In the genomic region with DNA sequence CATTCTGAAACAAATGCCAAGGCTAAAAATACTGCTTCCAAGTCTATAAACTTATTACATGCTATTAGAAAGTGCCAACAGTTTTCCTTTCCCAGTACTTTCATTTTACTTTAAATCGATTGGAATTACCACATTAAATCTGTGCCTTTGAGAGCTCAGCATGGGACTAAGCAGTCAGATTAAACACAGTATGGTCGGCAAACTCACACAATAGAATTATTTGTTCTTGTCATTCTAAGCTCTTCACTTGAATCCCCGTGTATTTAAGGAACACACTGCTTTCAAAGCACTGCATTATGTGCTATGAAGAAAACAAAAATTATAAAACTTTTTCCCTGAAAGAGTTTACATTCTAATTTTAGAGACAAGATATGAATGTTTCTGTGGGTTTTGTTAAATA, we compare ENCODE assay signal across 18 cellular contexts.
"Had no signal": no experiment of that assay in that cellular context is flagged by ENCODE, and none has a peak within 500 bp of the region (broad histone marks: within the 10 kb centered on the region; RNA-seq: fewer than 3 reads in every experiment).

No MANE protein-coding gene starts in this region.

- H3K4me1 Mint-ChIP-seq: activated naive CD4-positive, alpha-beta T cell treated with anti-CD3 and anti-CD28 coated beads, Interleukin-2, amount 50 U/mL, for 24 hours had no signal

- H3K4me1 ChIP-seq: adrenal gland, right atrium auricular region, suprapubic skin had no signal

- H3K9me3 Mint-ChIP-seq: activated naive CD4-positive, alpha-beta T cell treated with anti-CD3 and anti-CD28 coated beads, Interleukin-2, amount 50 U/mL, for 24 hours; stimulated activated naive CD8-positive, alpha-beta T cell treated with anti-CD3 and anti-CD28 coated beads, Interleukin-15, Interleukin-2, amounts not matched to agents 100 ng/mL and 50 ng/mL, for 24 hours had no signal

- H3K27ac Mint-ChIP-seq: activated CD8-positive, alpha-beta T cell treated with anti-CD3 and anti-CD28 coated beads, Interleukin-2, amount 10 ng/mL, durations not matched to agents 7 days and 5 days; activated naive CD4-positive, alpha-beta T cell treated with anti-CD3 and anti-CD28 coated beads, Interleukin-2, amount 50 U/mL, for 24 hours; naive thymus-derived CD4-positive, alpha-beta T cell; progenitor cell of endocrine pancreas; stimulated activated naive CD8-positive, alpha-beta T cell treated with anti-CD3 and anti-CD28 coated beads, Interleukin-15, Interleukin-2, amounts not matched to agents 100 ng/mL and 50 ng/mL, for 24 hours had no signal

- H3K27ac ChIP-seq: adrenal gland, esophagus muscularis mucosa, hepatocyte, right atrium auricular region, suprapubic skin had no signal

- H3K79me2 ChIP-seq: hepatocyte had no signal

- H2AFZ ChIP-seq: hepatocyte had no signal

- H3K36me3 Mint-ChIP-seq: activated naive CD4-positive, alpha-beta T cell treated with anti-CD3 and anti-CD28 coated beads, Interleukin-2, amount 50 U/mL, for 24 hours; naive thymus-derived CD4-positive, alpha-beta T cell had no signal

- H3K27me3 ChIP-seq: adrenal gland, esophagus muscularis mucosa, hepatocyte, right atrium auricular region, suprapubic skin had no signal

- H3K27me3 Mint-ChIP-seq: activated naive CD4-positive, alpha-beta T cell treated with anti-CD3 and anti-CD28 coated beads, Interleukin-2, amount 50 U/mL, for 24 hours; progenitor cell of endocrine pancreas; stimulated activated naive CD8-positive, alpha-beta T cell treated with anti-CD3 and anti-CD28 coated beads, Interleukin-15, Interleukin-2, amounts not matched to agents 100 ng/mL and 50 ng/mL, for 24 hours had no signal

- ATAC-seq: activated CD8-positive, alpha-beta T cell treated with anti-CD3 and anti-CD28 coated beads, Interleukin-2, amount 10 ng/mL, durations not matched to agents 7 days and 5 days; left lobe of liver; naive thymus-derived CD4-positive, alpha-beta T cell had no signal

- H3K4me3 Mint-ChIP-seq: activated CD8-positive, alpha-beta T cell treated with anti-CD3 and anti-CD28 coated beads, Interleukin-2, amount 10 ng/mL, durations not matched to agents 7 days and 5 days; activated naive CD4-positive, alpha-beta T cell treated with anti-CD3 and anti-CD28 coated beads, Interleukin-2, amount 50 U/mL, for 24 hours; naive thymus-derived CD4-positive, alpha-beta T cell; stimulated activated naive CD8-positive, alpha-beta T cell treated with anti-CD3 and anti-CD28 coated beads, Interleukin-15, Interleukin-2, amounts not matched to agents 100 ng/mL and 50 ng/mL, for 24 hours had no signal

- H3K36me3 ChIP-seq: adrenal gland, esophagus muscularis mucosa, right atrium auricular region, suprapubic skin had no signal

- DNase-seq: activated CD4-positive, alpha-beta T cell treated with anti-CD3 and anti-CD28 coated beads for 4 hours; activated CD8-positive, alpha-beta memory T cell treated with anti-CD3 and anti-CD28 coated beads, Interleukin-2, amount 50 U/mL, for 4 hours; activated CD8-positive, alpha-beta T cell treated with anti-CD3 and anti-CD28 coated beads, Interleukin-2, amount 10 ng/mL, durations not matched to agents 7 days and 5 days; activated effector memory CD4-positive, alpha-beta T cell treated with anti-CD3 and anti-CD28 coated beads, Interleukin-2, amount 50 U/mL, for 16 hours; activated T-cell treated with anti-CD3 and anti-CD28 coated beads, Interleukin-2, amount 50 U/mL, for 48 hours; adrenal gland; naive thymus-derived CD4-positive, alpha-beta T cell; nucleus accumbens; small intestine; trophoblast cell had no signal

- H3K4me3 ChIP-seq: adrenal gland, hepatocyte, right atrium auricular region, suprapubic skin had no signal
